ENCODE assay signal across 8 cellular contexts in genomic region chr7:40329601-40330153, GRCh38.
DNase-seq lines count a peak whose midpoint lies in the region; ATAC-seq and TF ChIP-seq lines count a peak whose summit lies in the region.

No MANE protein-coding gene starts in this region.

- H3K4me1 Mint-ChIP-seq in brain (peaks cover 9% of the 10 kb centered on the region), type B pancreatic cell (ENCODE audit: unreplicated experiment) (peaks cover 11% of the 10 kb centered on the region)

- peak overlapping the region in 1 of 5 experiments; percentile 3 for H3K4me3 Mint-ChIP-seq in brain
- no peak overlapping the region for H3K4me3 Mint-ChIP-seq in type B pancreatic cell

- H3K36me3 Mint-ChIP-seq in brain (no peaks in the 10 kb centered on the region), type B pancreatic cell (no peaks in the 10 kb centered on the region)

- H3K9me3 Mint-ChIP-seq in brain (peaks cover 0 to 4% (median 4%) of the 10 kb centered on the region in 5 experiments), type B pancreatic cell (no peaks in the 10 kb centered on the region)

- H3K27ac Mint-ChIP-seq in brain (peak overlapping the region in 4 of 5 experiments; percentile 5 to 39 (median 16)), type B pancreatic cell (no peak overlapping the region)

- H3K27me3 Mint-ChIP-seq in brain, result no peaks in the 10 kb centered on the region
- H3K27me3 Mint-ChIP-seq in type B pancreatic cell, result no peaks in the 10 kb centered on the region

- ATAC-seq in HG02623 (IDR thresholded peaks at IDR 0.05; ENCODE audit: unreplicated experiment), result peak; percentile 66
- no peak for ATAC-seq in HG03095 (IDR thresholded peaks at IDR 0.05; ENCODE audit: unreplicated experiment)

- DNase-seq in GF-D8 (lab: John Stamatoyannopoulos, UW) (peak; percentile 29), NCI-H2196 treated with DMSO at 0.1 percent for 48 hours (lab: John Stamatoyannopoulos, UW; ENCODE audit: unreplicated experiment) (peak; percentile 9), iris pigment epithelial cell (ENCODE audit: low read depth) (peak; percentile 65), type B pancreatic cell (ENCODE audit: extremely low spot score, unreplicated experiment) (no peak), mesenteric fat pad (ENCODE audit: low spot score) (no peak)

- TF ChIP-seq CTCF in brain (conservative IDR thresholded peaks at IDR 0.05) (peak; percentile 90), type B pancreatic cell (conservative IDR thresholded peaks at IDR 0.05) (peak; percentile 92)

Comparison
In these comparisons a context has a peak if more than half of its experiments do, and no peak if none do; other contexts are left out.
1. DNase-seq: peak in GF-D8 (single experiment), NCI-H2196 treated with DMSO at 0.1 percent for 48 hours (single experiment) and iris pigment epithelial cell (single experiment); none in type B pancreatic cell (single experiment) and mesenteric fat pad (single experiment).